ENCODE assay signal across 16 cellular contexts in the genomic region with DNA sequence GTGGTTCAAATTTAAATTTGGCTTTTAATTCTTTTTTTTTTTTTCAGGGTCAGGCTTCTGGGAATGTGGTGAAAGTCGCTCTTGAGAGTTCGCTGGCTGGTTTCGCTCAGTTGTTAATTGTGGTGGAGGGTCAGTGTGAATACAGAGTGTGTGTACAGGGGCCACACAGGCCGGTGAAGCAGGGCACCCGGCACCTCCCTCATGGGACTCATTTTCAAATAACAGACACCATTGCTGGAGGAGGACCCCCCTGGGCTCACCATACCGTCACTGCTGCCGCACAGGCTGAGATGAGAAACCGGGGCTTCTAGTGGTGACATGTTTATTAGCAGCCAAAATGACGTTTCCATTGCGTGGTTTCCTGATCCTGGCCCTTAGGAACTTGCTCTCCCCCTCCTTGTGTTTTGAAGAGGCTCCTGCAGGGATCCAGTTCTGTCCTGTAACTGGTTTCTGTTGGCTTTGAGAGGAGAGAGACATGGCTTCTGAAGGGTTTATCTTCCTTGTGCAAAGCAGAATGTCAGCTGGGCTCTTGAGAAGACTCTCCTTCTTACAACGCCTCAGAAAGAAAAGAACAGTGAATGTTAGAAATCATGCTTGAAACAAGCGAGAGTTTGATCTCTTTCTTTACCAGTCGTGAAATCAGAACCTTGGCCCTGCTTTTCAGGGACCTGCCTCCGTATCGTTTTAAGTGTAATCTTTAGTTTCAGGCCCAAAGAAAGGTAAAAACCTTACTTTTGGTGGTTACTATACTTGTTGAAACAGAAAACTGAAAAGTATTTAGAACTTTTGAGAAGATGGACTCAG. TPM values are rescaled to one million over a fixed set of nuclear protein-coding genes. Genes with fewer than 3 reads are reported as not detected.
DNase-seq lines count a peak whose midpoint lies in the region; ATAC-seq, FAIRE-seq and TF ChIP-seq lines count a peak whose summit lies in the region.
"Had no signal": no experiment of that assay in that cellular context is flagged by ENCODE, and none has a peak within 500 bp of the region (broad histone marks: within the 10 kb centered on the region; RNA-seq: fewer than 3 reads in every experiment).

No MANE protein-coding gene starts in this region.

- H3K4me3 Mint-ChIP-seq in chondrocyte (ENCODE audit: unreplicated experiment): no peak overlapping the region

- H3K9me3 Mint-ChIP-seq in chondrocyte (ENCODE audit: low read depth): peaks cover 3% of the 10 kb centered on the region

- ATAC-seq in RWPE2 (ENCODE audit: low read depth): no peak
- ATAC-seq in GM18511 (IDR thresholded peaks at IDR 0.05; ENCODE audit: unreplicated experiment): no peak
- ATAC-seq: left lobe of liver had no signal

- no peaks in the 10 kb centered on the region for H3K36me3 Mint-ChIP-seq in chondrocyte (ENCODE audit: low read depth)

- H3K27ac ChIP-seq in A673 (ENCODE audit: low read depth, low read length, poor library complexity, severe bottlenecking) (no peak overlapping the region), RWPE2 (ENCODE audit: poor library complexity, severe bottlenecking) (no peak overlapping the region)

- POLR2A ChIA-PET in A673 (lab: Charles Lee; ENCODE audit: low non-redundant PET): no interaction called here

- CTCF ChIA-PET in A673 (lab: Charles Lee): no interaction called here

- H3K4me3 ChIP-seq in A673 (ENCODE audit: low read depth, low read length, poor library complexity, severe bottlenecking): no peak overlapping the region
- H3K4me3 ChIP-seq in RWPE2 (ENCODE audit: severe bottlenecking): no peak overlapping the region

- intact Hi-C loops in A673 (cut with micrococcal nuclease; ENCODE audit: unreplicated experiment): no loop called here

- no peak for TF ChIP-seq CTCF in A673 (conservative IDR thresholded peaks at IDR 0.05; ENCODE audit: low read depth, low read length)
- TF ChIP-seq CTCF in RWPE2 (IDR thresholded peaks at IDR 0.05; ENCODE audit: poor library complexity, severe bottlenecking): no peak
- TF ChIP-seq CTCF in chondrocyte (IDR thresholded peaks at IDR 0.05): no peak

- H3K4me1 ChIP-seq in A673 (ENCODE audit: insufficient read depth, low read length, poor library complexity, severe bottlenecking) (no peaks in the 10 kb centered on the region), RWPE2 (ENCODE audit: insufficient read depth, poor library complexity, severe bottlenecking) (no peaks in the 10 kb centered on the region)

- H3K36me3 ChIP-seq in A673 (ENCODE audit: insufficient read depth, low read length, poor library complexity, severe bottlenecking) (no peaks in the 10 kb centered on the region), RWPE2 (ENCODE audit: low read depth) (no peaks in the 10 kb centered on the region)

- DNase-seq in A673 (ENCODE audit: low spot score): peak; percentile 38
- DNase-seq in GM18507 (ENCODE audit: extremely low spot score, insufficient read length, low read depth): no peak
- DNase-seq in RWPE2 (ENCODE audit: low spot score): peak; percentile 40
- peak; percentile 37 for DNase-seq in iPS-NIHi7 (ENCODE audit: extremely low spot score)
- DNase-seq in chondrocyte (ENCODE audit: low spot score): no peak
- DNase-seq in putamen (ENCODE audit: low spot score): no peak
- no peak for DNase-seq in stimulated activated CD4-positive, alpha-beta T cell treated with anti-CD3 and anti-CD28 coated beads, Interleukin-2, amount 100 ng/mL, for 24 hours
- DNase-seq: activated CD8-positive, alpha-beta memory T cell treated with anti-CD3 and anti-CD28 coated beads, Interleukin-2, amount 50 U/mL, for 48 hours; DMS153; effector CD8-positive, alpha-beta T cell; NCI-H524 treated with DMSO at 0.1 percent for 48 hours; nucleus accumbens; SIG-M5 had no signal

- no peaks in the 10 kb centered on the region for H3K27me3 Mint-ChIP-seq in chondrocyte (ENCODE audit: low read depth)

- H3K4me1 Mint-ChIP-seq in chondrocyte (ENCODE audit: low read depth): no peaks in the 10 kb centered on the region

- H3K9me3 ChIP-seq in A673 (ENCODE audit: low read depth, low read length, poor library complexity, severe bottlenecking) (no peaks in the 10 kb centered on the region), RWPE2 (ENCODE audit: severe bottlenecking) (no peaks in the 10 kb centered on the region)

- no peaks in the 10 kb centered on the region for H3K27me3 ChIP-seq in A673 (replicated peaks; ENCODE audit: insufficient read depth, low read depth, low read length, poor library complexity)
- no peaks in the 10 kb centered on the region for H3K27me3 ChIP-seq in RWPE2 (ENCODE audit: insufficient read depth, poor library complexity, severe bottlenecking)

- no TSS peak for BruUV-seq in A673 (replicated peaks; lab: Mats Ljungman, UMichigan)

- no peak overlapping the region for H3K27ac Mint-ChIP-seq in chondrocyte (ENCODE audit: unreplicated experiment)

- peak; percentile 77 for FAIRE-seq in GM18507 (lab: Jason Lieb, UNC)
- FAIRE-seq: urothelium cell line had no signal

RNA-seq across cellular contexts. Expression of gene DUSP22, which starts 37.8 kb away (rescaled TPM):
- 16.0 and 18.5 TPM in 2 replicates for total RNA-seq in A673 (2021)
- 24.6 to 35.8 TPM (median 34.2 TPM) in 3 replicates for total RNA-seq in chondrocyte

Comparison
In these comparisons a context has a peak if more than half of its experiments do, and no peak if none do; other contexts are left out.
1. DNase-seq: peak in A673 (single experiment), RWPE2 (single experiment) and iPS-NIHi7 (single experiment); none in GM18507 (single experiment), chondrocyte (single experiment), putamen (single experiment) and stimulated activated CD4-positive, alpha-beta T cell treated with anti-CD3 and anti-CD28 coated beads, Interleukin-2, amount 100 ng/mL, for 24 hours (0 of 2).